Comparison of ENCODE assay signal across 8 cellular contexts in genomic region chr18:5628512-5629255, GRCh38.
DNase-seq lines count a peak whose midpoint lies in the region; ATAC-seq and TF ChIP-seq lines count a peak whose summit lies in the region.

No MANE protein-coding gene starts in this region.

- DNase-seq in stimulated activated CD4-positive, alpha-beta T cell treated with anti-CD3 and anti-CD28 coated beads, Interleukin-12 subunit alpha, Interleukin-12 subunit beta, amount 100 ng/mL, for 4 hours, result peak; percentile 1
- no peak for DNase-seq in stimulated activated CD4-positive, alpha-beta T cell treated with anti-CD3 and anti-CD28 coated beads, Interleukin-4, amount 100 ng/mL, for 24 hours
- DNase-seq in fibroblast of peridontal ligament (ENCODE audit: extremely low read depth) (peak; percentile 7), NCI-H1436 (lab: John Stamatoyannopoulos, UW) (no peak), SHP77 (lab: John Stamatoyannopoulos, UW) (no peak)

- peak overlapping the region; percentile 31 for H3K9ac ChIP-seq in mucosa of stomach (ENCODE audit: low read length)

- no peak for ATAC-seq in HG02588 (IDR thresholded peaks at IDR 0.05; ENCODE audit: unreplicated experiment)

- peaks cover 6% of the 10 kb centered on the region for H3K4me1 ChIP-seq in mucosa of stomach (ENCODE audit: control insufficient read depth, insufficient read depth, low read length)

- peaks cover 34% of the 10 kb centered on the region for H3K27me3 ChIP-seq in mucosa of stomach (ENCODE audit: control insufficient read depth, insufficient read depth, low read length)

- H3K4me3 ChIP-seq in WI38 (ENCODE audit: low read depth, low read length) (peak overlapping the region; percentile 71), mucosa of stomach (ENCODE audit: low read length) (peak overlapping the region; percentile 25)

- no peaks in the 10 kb centered on the region for H3K9me3 ChIP-seq in mucosa of stomach (ENCODE audit: control insufficient read depth, low read length)

- TF ChIP-seq CTCF in WI38 (IDR thresholded peaks at IDR 0.05; ENCODE audit: low read depth, low read length), result no peak

- no peaks in the 10 kb centered on the region for H3K36me3 ChIP-seq in mucosa of stomach (ENCODE audit: control insufficient read depth, insufficient read depth, low read length)

Comparison
In these comparisons a context has a peak if more than half of its experiments do, and no peak if none do; other contexts are left out.
1. DNase-seq: peak in stimulated activated CD4-positive, alpha-beta T cell treated with anti-CD3 and anti-CD28 coated beads, Interleukin-12 subunit alpha, Interleukin-12 subunit beta, amount 100 ng/mL, for 4 hours (single experiment) and fibroblast of peridontal ligament (single experiment); none in stimulated activated CD4-positive, alpha-beta T cell treated with anti-CD3 and anti-CD28 coated beads, Interleukin-4, amount 100 ng/mL, for 24 hours (single experiment), NCI-H1436 (single experiment) and SHP77 (0 of 2).